In genomic region chr10:1320739-1321331, GRCh38 we compare ENCODE assay signal across 26 cellular contexts.
"Had no signal": no experiment of that assay in that cellular context is flagged by ENCODE, and none has a peak within 500 bp of the region (broad histone marks: within the 10 kb centered on the region; RNA-seq: fewer than 3 reads in every experiment).

No MANE protein-coding gene starts in this region.

- H3K4me1 ChIP-seq: left ventricle myocardium inferior, lower lobe of right lung, parathyroid adenoma, psoas muscle, suprapubic skin, thyroid gland had no signal

- H3K4me3 Mint-ChIP-seq: endodermal cell, memory B cell, mesothelial cell of epicardium, nephron, type B pancreatic cell had no signal

- H2AFZ ChIP-seq: hepatocyte, parathyroid adenoma had no signal

- H3K27me3 ChIP-seq: suprapubic skin, thyroid gland had no signal

- H3K36me3 ChIP-seq: left ventricle myocardium inferior, lower lobe of right lung, suprapubic skin, thyroid gland had no signal

- H3K79me2 ChIP-seq: hepatocyte, parathyroid adenoma had no signal

- H3K9me3 Mint-ChIP-seq: endodermal cell, mesothelial cell of epicardium, nephron, type B pancreatic cell had no signal

- H3K4me3 ChIP-seq: coronary artery, hepatocyte, left ventricle myocardium inferior, lower lobe of right lung, psoas muscle, suprapubic skin, thyroid gland had no signal

- H3K9ac ChIP-seq: parathyroid adenoma had no signal

- DNase-seq: effector CD4-positive, alpha-beta T cell; endodermal cell; erythroblast; foreskin melanocyte; kidney; left cardiac atrium; left ventricle myocardium inferior; lower lobe of right lung; occipital lobe; psoas muscle; retina; stimulated activated CD4-positive, alpha-beta T cell treated with anti-CD3 and anti-CD28 coated beads, Interleukin-2, amount 100 ng/mL, for 24 hours; stimulated activated CD4-positive, alpha-beta T cell treated with anti-CD3 and anti-CD28 coated beads, Interleukin-4, amount 100 ng/mL, for 4 hours; stimulated activated naive CD4-positive, alpha-beta T cell; thyroid gland had no signal

- H3K4me2 ChIP-seq: hepatocyte had no signal

- H3K27ac ChIP-seq: coronary artery, hepatocyte, left ventricle myocardium inferior, lower lobe of right lung, parathyroid adenoma, psoas muscle, suprapubic skin, thyroid gland had no signal

- H3K36me3 Mint-ChIP-seq: memory B cell, mesothelial cell of epicardium, type B pancreatic cell had no signal

- H3K4me1 Mint-ChIP-seq: endodermal cell, memory B cell had no signal

- FAIRE-seq: endothelial cell of umbilical vein, kidney, urothelium cell line had no signal

- ATAC-seq: left cardiac atrium, lower lobe of right lung, psoas muscle, sciatic nerve had no signal

- H3K9me3 ChIP-seq: left ventricle myocardium inferior, lower lobe of right lung, psoas muscle, suprapubic skin, thyroid gland had no signal

- H3K27ac Mint-ChIP-seq: endodermal cell, memory B cell, mesothelial cell of epicardium, nephron, type B pancreatic cell had no signal
